Comparison of ENCODE assay signal across 17 cellular contexts in genomic region chr5:96008487-96008886, GRCh38. TPM values are rescaled to one million over a fixed set of nuclear protein-coding genes. Genes with fewer than 3 reads are reported as not detected.
DNase-seq lines count a peak whose midpoint lies in the region; TF ChIP-seq lines count a peak whose summit lies in the region.
"Had no signal": no experiment of that assay in that cellular context is flagged by ENCODE, and none has a peak within 500 bp of the region (broad histone marks: within the 10 kb centered on the region; RNA-seq: fewer than 3 reads in every experiment).

No MANE protein-coding gene starts in this region.

- H3K4me3 ChIP-seq in epithelial cell of esophagus (ENCODE audit: low read length): no peak overlapping the region
- no peak overlapping the region for H3K4me3 ChIP-seq in ovary
- H3K4me3 ChIP-seq: A549, GM23338, HAP-1 had no signal

- H3K27me3 Mint-ChIP-seq in activated naive CD4-positive, alpha-beta T cell treated with anti-CD3 and anti-CD28 coated beads for 36 hours (ENCODE audit: low read depth): no peaks in the 10 kb centered on the region
- H3K27me3 Mint-ChIP-seq: CD4-positive, alpha-beta memory T cell had no signal

- peak; percentile 39 for DNase-seq in HCEC 1CT
- DNase-seq in M059J (ENCODE audit: low read depth): peak; percentile 43
- peak; percentile 11 for DNase-seq in epithelial cell of esophagus (ENCODE audit: low read depth)
- DNase-seq in activated naive CD4-positive, alpha-beta T cell treated with anti-CD3 and anti-CD28 coated beads for 36 hours: no peak
- DNase-seq in ovary: no peak
- no peak for DNase-seq in NCI-H510A treated with DMSO at 0.1 percent for 48 hours (lab: John Stamatoyannopoulos, UW)
- no peak for DNase-seq in DMS153 treated with DMSO at 0.1 percent for 48 hours (lab: John Stamatoyannopoulos, UW; ENCODE audit: unreplicated experiment)
- DNase-seq: 8988T; ACHN; C1 segment of cervical spinal cord; Calu3; CD4-positive, alpha-beta memory T cell; COR-L47; DND-41 had no signal

- no peak for TF ChIP-seq EP300 in ovary (IDR thresholded peaks at IDR 0.05)

- H3K4me1 Mint-ChIP-seq in activated naive CD4-positive, alpha-beta T cell treated with anti-CD3 and anti-CD28 coated beads for 36 hours (ENCODE audit: low read depth): no peaks in the 10 kb centered on the region
- H3K4me1 Mint-ChIP-seq: GM23338 had no signal

- CTCF ChIA-PET in activated naive CD4-positive, alpha-beta T cell treated with anti-CD3 and anti-CD28 coated beads for 36 hours (lab: Charles Lee): no interaction called here

- no peaks in the 10 kb centered on the region for H3K9me3 ChIP-seq in ovary
- H3K9me3 ChIP-seq: HAP-1 had no signal

- H3K36me3 Mint-ChIP-seq in activated naive CD4-positive, alpha-beta T cell treated with anti-CD3 and anti-CD28 coated beads for 36 hours (ENCODE audit: low read depth): no peaks in the 10 kb centered on the region
- H3K36me3 Mint-ChIP-seq: CD4-positive, alpha-beta memory T cell had no signal

- intact Hi-C loops in activated naive CD4-positive, alpha-beta T cell treated with anti-CD3 and anti-CD28 coated beads for 36 hours (cut with micrococcal nuclease): no loop called here
- intact Hi-C loops in ovary (cut with DNase I): no loop called here

- no peak overlapping the region for H3K27ac Mint-ChIP-seq in activated naive CD4-positive, alpha-beta T cell treated with anti-CD3 and anti-CD28 coated beads for 36 hours
- H3K27ac Mint-ChIP-seq: CD4-positive, alpha-beta memory T cell; GM23338 had no signal

- H3K27me3 ChIP-seq in ovary: no peaks in the 10 kb centered on the region

- no peak overlapping the region for H3K4me3 Mint-ChIP-seq in activated naive CD4-positive, alpha-beta T cell treated with anti-CD3 and anti-CD28 coated beads for 36 hours
- H3K4me3 Mint-ChIP-seq: CD4-positive, alpha-beta memory T cell; GM23338 had no signal

- 86 to 100% (median 86%) methylated on average over 1 of the region's 1 CpG for WGBS in ovary, 3 donors

- H3K27ac ChIP-seq in ovary: no peak overlapping the region
- H3K27ac ChIP-seq: A549 had no signal

- no peaks in the 10 kb centered on the region for H3K4me1 ChIP-seq in ovary (ENCODE audit: insufficient read depth)
- H3K4me1 ChIP-seq: A549, HAP-1 had no signal

- no peak for TF ChIP-seq POLR2A in ovary (IDR thresholded peaks at IDR 0.05)

- TF ChIP-seq CTCF in epithelial cell of esophagus (IDR thresholded peaks at IDR 0.05; ENCODE audit: insufficient read depth, low read depth, low read length, missing control alignments) (no peak), ovary (IDR thresholded peaks at IDR 0.05) (no peak)

- no peaks in the 10 kb centered on the region for H3K36me3 ChIP-seq in ovary
- H3K36me3 ChIP-seq: HAP-1 had no signal

- H3K9me3 Mint-ChIP-seq in activated naive CD4-positive, alpha-beta T cell treated with anti-CD3 and anti-CD28 coated beads for 36 hours: peaks cover 5% of the 10 kb centered on the region
- H3K9me3 Mint-ChIP-seq: GM23338 had no signal

RNA-seq across cellular contexts. Expression of gene ELL2, which starts 46.8 kb away (rescaled TPM):
- total RNA-seq in M059J (2014; rRNA removed; shearing (Covaris generic)): 220 and 238 TPM in 2 replicates
- total RNA-seq in activated naive CD4-positive, alpha-beta T cell treated with anti-CD3 and anti-CD28 coated beads for 36 hours: 10 to 100 TPM; 75.0 to 78.6 TPM
- 10 to 100 TPM; 15.8 to 73.2 (median 27.0) TPM for total RNA-seq in ovary
- polyA plus RNA-seq in ovary: 10 to 100 TPM in 1 of 2 donors, 1 to 10 TPM in 1; 7.2 to 10.1 TPM

Comparison
In these comparisons a context has a peak if more than half of its experiments do, and no peak if none do; other contexts are left out.
1. DNase-seq: peak in HCEC 1CT (single experiment), M059J (single experiment) and epithelial cell of esophagus (single experiment); none in activated naive CD4-positive, alpha-beta T cell treated with anti-CD3 and anti-CD28 coated beads for 36 hours (single experiment), ovary (0 of 5), NCI-H510A treated with DMSO at 0.1 percent for 48 hours (single experiment) and DMS153 treated with DMSO at 0.1 percent for 48 hours (single experiment).